ENCODE assay signal across 16 cellular contexts in genomic region chr5:21773456-21773855, GRCh38.
DNase-seq lines count a peak whose midpoint lies in the region; TF ChIP-seq lines count a peak whose summit lies in the region.
"Had no signal": no experiment of that assay in that cellular context is flagged by ENCODE, and none has a peak within 500 bp of the region (broad histone marks: within the 10 kb centered on the region; RNA-seq: fewer than 3 reads in every experiment).

No MANE protein-coding gene starts in this region.

- intact Hi-C loops in mammary epithelial cell (cut with micrococcal nuclease) = no loop called here
- intact Hi-C loops in OCI-LY7 (cut with micrococcal nuclease; ENCODE audit: unreplicated experiment) = no loop called here
- intact Hi-C loops in lower leg skin (cut with DNase I; ENCODE audit: low total_unique reads) = no loop called here

- no peak overlapping the region for H3K4me3 ChIP-seq in mammary epithelial cell (replicated peaks in 1 of 3; ENCODE audit: insufficient read depth in 1 of 3, low read depth in 2 of 3, low read length in 3 of 3)
- H3K4me3 ChIP-seq in OCI-LY7 (ENCODE audit: low read depth, low read length, poor library complexity, severe bottlenecking) = no peak overlapping the region
- no peak overlapping the region for H3K4me3 ChIP-seq in lower leg skin (ENCODE audit: low read depth, poor library complexity, severe bottlenecking)
- H3K4me3 ChIP-seq: GM23338 had no signal

- CTCF ChIA-PET in mammary epithelial cell (lab: Charles Lee; ENCODE audit: low non-redundant PET) = no interaction called here
- CTCF ChIA-PET in OCI-LY7 (lab: Charles Lee; ENCODE audit: unreplicated experiment) = no interaction called here

- H3K9me2 ChIP-seq in OCI-LY7 (ENCODE audit: insufficient read depth, low read length) = no peaks in the 10 kb centered on the region

- in situ Hi-C loops in mammary epithelial cell (cut with MboI; ENCODE audit: low sequenced_read_pairs in 2 of 2) = no loop called here

- BruUV-seq in mammary epithelial cell (replicated peaks; lab: Mats Ljungman, UMichigan) = no TSS peak
- no TSS peak for BruUV-seq in OCI-LY7 (replicated peaks; lab: Mats Ljungman, UMichigan)

- H3K79me2 ChIP-seq in mammary epithelial cell (ENCODE audit: insufficient read depth, low read length) = no peaks in the 10 kb centered on the region
- H3K79me2 ChIP-seq in OCI-LY7 (ENCODE audit: insufficient read depth, low read depth, low read length) = no peaks in the 10 kb centered on the region

- H3K9me3 ChIP-seq in mammary epithelial cell (replicated peaks; ENCODE audit: insufficient read depth, low read length) = no peaks in the 10 kb centered on the region
- H3K9me3 ChIP-seq in OCI-LY7 (ENCODE audit: low read length) = no peaks in the 10 kb centered on the region

- no peak for TF ChIP-seq CTCF in mammary epithelial cell (conservative IDR thresholded peaks at IDR 0.05 in 1 of 2, IDR thresholded peaks at IDR 0.05 in 1 of 2; ENCODE audit: extremely low read depth in 1 of 2, insufficient read depth in 1 of 2, low read depth in 1 of 2, low read length in 2 of 2)
- no peak for TF ChIP-seq CTCF in neural crest cell (conservative IDR thresholded peaks at IDR 0.05)
- no peak for TF ChIP-seq CTCF in OCI-LY7 (conservative IDR thresholded peaks at IDR 0.05; ENCODE audit: low read length)
- no peak for TF ChIP-seq CTCF in lower leg skin (IDR thresholded peaks at IDR 0.05)

- H3K4me3 Mint-ChIP-seq in neural crest cell = no peak overlapping the region
- H3K4me3 Mint-ChIP-seq: CD4-positive, alpha-beta memory T cell; GM23338; H9 had no signal

- H3K9me3 Mint-ChIP-seq in neural crest cell = peaks cover 2% of the 10 kb centered on the region
- H3K9me3 Mint-ChIP-seq: GM23338, H9 had no signal

- peak; percentile 1 for DNase-seq in UCSD-AML1 (lab: John Stamatoyannopoulos, UW; ENCODE audit: unreplicated experiment)
- DNase-seq in mammary epithelial cell = peak; percentile 35
- DNase-seq in epithelial cell of prostate (ENCODE audit: low read depth, low spot score) = no peak
- no peak for DNase-seq in neural crest cell (ENCODE audit: low read depth, low spot score)
- no peak for DNase-seq in occipital lobe (lab: John Stamatoyannopoulos, UW)
- DNase-seq in OCI-LY7 (ENCODE audit: low spot score) = no peak
- no peak for DNase-seq in lower leg skin (ENCODE audit: low spot score in 2 of 2)
- DNase-seq: C1 segment of cervical spinal cord; Calu3; CD4-positive, alpha-beta memory T cell; COR-L47; DMS53; DMS79 treated with DMSO at 0.1 percent for 48 hours; GF-D8; H9 had no signal

- no peaks in the 10 kb centered on the region for H3K27me3 Mint-ChIP-seq in neural crest cell (ENCODE audit: low read depth)
- H3K27me3 Mint-ChIP-seq: CD4-positive, alpha-beta memory T cell had no signal

- H3K27ac ChIP-seq in mammary epithelial cell (ENCODE audit: insufficient read depth, low read depth, low read length) = no peak overlapping the region
- peak overlapping the region; percentile 50 for H3K27ac ChIP-seq in epithelial cell of prostate
- no peak overlapping the region for H3K27ac ChIP-seq in OCI-LY7 (ENCODE audit: low read depth, low read length, poor library complexity, severe bottlenecking)

- H3K9ac ChIP-seq in mammary epithelial cell (ENCODE audit: insufficient read depth, low read length) = no peak overlapping the region

- H3K36me3 ChIP-seq in mammary epithelial cell (ENCODE audit: insufficient read depth, low read length) (no peaks in the 10 kb centered on the region), OCI-LY7 (ENCODE audit: insufficient read depth, low read length) (no peaks in the 10 kb centered on the region)

- no peaks in the 10 kb centered on the region for H3K27me3 ChIP-seq in mammary epithelial cell (ENCODE audit: insufficient read depth, low read length)

- H3K4me1 ChIP-seq in mammary epithelial cell (ENCODE audit: insufficient read depth, low read length) (peaks cover 25% of the 10 kb centered on the region), OCI-LY7 (ENCODE audit: insufficient read depth, low read length, poor library complexity, severe bottlenecking) (no peaks in the 10 kb centered on the region)

- no peak for TF ChIP-seq POLR2A in lower leg skin (IDR thresholded peaks at IDR 0.05)

- H4K20me1 ChIP-seq in mammary epithelial cell (ENCODE audit: insufficient read depth, low read length) (no peaks in the 10 kb centered on the region), OCI-LY7 (ENCODE audit: insufficient read depth, low read length) (no peaks in the 10 kb centered on the region)

- POLR2A ChIA-PET in OCI-LY7 (lab: Charles Lee) = no interaction called here

- peak overlapping the region; percentile 43 for H2AFZ ChIP-seq in mammary epithelial cell (ENCODE audit: low read depth, low read length)
- no peak overlapping the region for H2AFZ ChIP-seq in OCI-LY7 (ENCODE audit: low read length)
- H2AFZ ChIP-seq: GM23338 had no signal

- no peaks in the 10 kb centered on the region for H3K4me1 Mint-ChIP-seq in neural crest cell
- H3K4me1 Mint-ChIP-seq: CD4-positive, alpha-beta memory T cell; GM23338 had no signal

- WGBS in mammary epithelial cell (ENCODE audit: low coverage, missing lambda C conversion rate) = 26% methylated on average over 3 of the region's 3 CpGs
- WGBS in lower leg skin, 2 donors = 55 to 63% methylated on average over 3 of the region's 3 CpGs

- no peaks in the 10 kb centered on the region for H3K36me3 Mint-ChIP-seq in neural crest cell (ENCODE audit: low read depth)
- H3K36me3 Mint-ChIP-seq: CD4-positive, alpha-beta memory T cell had no signal

- no peak overlapping the region for H3K4me2 ChIP-seq in mammary epithelial cell (ENCODE audit: insufficient read depth, low read depth, low read length)
- H3K4me2 ChIP-seq in OCI-LY7 (ENCODE audit: low read length) = no peak overlapping the region
- H3K4me2 ChIP-seq: GM23338 had no signal

- peak overlapping the region; percentile 58 for H3K27ac Mint-ChIP-seq in neural crest cell (ENCODE audit: unreplicated experiment)
- H3K27ac Mint-ChIP-seq: CD4-positive, alpha-beta memory T cell; GM23338 had no signal

- dilution Hi-C loops in mammary epithelial cell (cut with HindIII; ENCODE audit: low sequenced_read_pairs) = no loop called here

Comparison
In these comparisons a context has a peak if more than half of its experiments do, and no peak if none do; other contexts are left out.
1. DNase-seq: peak in UCSD-AML1 (single experiment) and mammary epithelial cell (single experiment); none in epithelial cell of prostate (single experiment), neural crest cell (single experiment), occipital lobe (single experiment), OCI-LY7 (single experiment) and lower leg skin (0 of 2).